In the genomic region with DNA sequence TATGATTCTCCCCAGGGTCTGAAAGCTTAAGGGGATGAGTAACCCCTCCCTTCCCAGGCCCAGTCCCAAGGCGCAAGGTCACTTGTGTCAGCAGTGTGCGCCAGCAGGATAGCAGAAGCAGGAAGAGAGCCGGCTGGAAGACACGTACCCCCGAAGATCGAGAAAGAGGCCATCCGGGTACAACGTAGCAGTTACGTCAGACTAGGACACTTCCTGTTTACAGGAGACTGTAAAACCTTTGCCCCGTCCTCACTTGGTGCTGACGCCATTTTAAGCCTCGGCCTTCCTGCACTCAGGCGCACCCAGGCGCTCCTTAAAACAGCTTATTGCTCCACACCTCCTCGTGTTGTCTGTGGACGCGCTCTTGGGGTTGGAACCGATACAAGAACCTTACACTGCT, we compare ENCODE assay signal across 34 cellular contexts. TPM values are rescaled to one million over a fixed set of nuclear protein-coding genes. Genes with fewer than 3 reads are reported as not detected.
"Had no signal": no experiment of that assay in that cellular context is flagged by ENCODE, and none has a peak within 500 bp of the region (broad histone marks: within the 10 kb centered on the region; RNA-seq: fewer than 3 reads in every experiment).

No MANE protein-coding gene starts in this region.

- H3K9me3 ChIP-seq: ascending aorta, MG63, Peyer's patch, SJSA1, SK-N-SH had no signal

- H3K4me1 Mint-ChIP-seq: activated T-helper 17 cell treated with anti-CD3 and anti-CD28 coated beads, Interleukin-2, amount 50 U/mL, for 72 hours had no signal

- ATAC-seq: activated CD8-positive, alpha-beta T cell treated with anti-CD3 and anti-CD28 coated beads for 36 hours; activated T-cell treated with anti-CD3 and anti-CD28 coated beads, Interleukin-2, amount 50 U/mL, for 72 hours; activated T-helper 17 cell treated with anti-CD3 and anti-CD28 coated beads, Interleukin-2, amount 50 U/mL, for 72 hours; PC-3 had no signal

- H3K27me3 ChIP-seq: ascending aorta, cardiac muscle cell, MG63, Peyer's patch, SJSA1 had no signal

- H3K9me3 Mint-ChIP-seq: activated naive CD4-positive, alpha-beta T cell treated with anti-CD3 and anti-CD28 coated beads, Interleukin-2, amount 50 U/mL, for 24 hours; central memory CD8-positive, alpha-beta T cell; T-helper 2 cell treated with Interferon-gamma antibody and Interleukin-4, amounts not matched to agents 5 μg/mL and 100 μg/mL, for 36 hours had no signal

- H3K27ac Mint-ChIP-seq: activated CD4-positive, alpha-beta T cell treated with anti-CD3 and anti-CD28 coated beads, Interleukin-2, amount 10 ng/mL, durations not matched to agents 24 days and 14 days; activated CD8-positive, alpha-beta T cell treated with anti-CD3 and anti-CD28 coated beads for 36 hours; activated naive CD4-positive, alpha-beta T cell treated with anti-CD3 and anti-CD28 coated beads, Interleukin-2, amount 50 U/mL, for 24 hours; activated naive CD8-positive, alpha-beta T cell treated with anti-CD3 and anti-CD28 coated beads, Interleukin-2, amount 10 ng/mL, durations not matched to agents 7 days and 5 days; activated T-cell treated with anti-CD3 and anti-CD28 coated beads, Interleukin-2, amount 50 U/mL, for 72 hours; activated T-helper 17 cell treated with anti-CD3 and anti-CD28 coated beads, Interleukin-2, amount 50 U/mL, for 72 hours; T-helper 1 cell treated with Interleukin-12 subunit alpha and Interleukin-12 subunit beta and Interleukin-4 antibody, amounts not matched to agents 30 μg/mL and 1 μg/mL, for 36 hours; T-helper 2 cell treated with Interferon-gamma antibody and Interleukin-4, amounts not matched to agents 5 μg/mL and 100 μg/mL, for 36 hours had no signal

- H3K4me3 Mint-ChIP-seq: activated CD4-positive, alpha-beta T cell treated with anti-CD3 and anti-CD28 coated beads, Interleukin-2, amount 10 ng/mL, durations not matched to agents 24 days and 14 days; activated CD8-positive, alpha-beta T cell treated with anti-CD3 and anti-CD28 coated beads for 36 hours; activated naive CD4-positive, alpha-beta T cell treated with anti-CD3 and anti-CD28 coated beads, Interleukin-2, amount 50 U/mL, for 24 hours; activated naive CD8-positive, alpha-beta T cell treated with anti-CD3 and anti-CD28 coated beads, Interleukin-2, amount 10 ng/mL, durations not matched to agents 7 days and 5 days; activated T-cell treated with anti-CD3 and anti-CD28 coated beads, Interleukin-2, amount 50 U/mL, for 72 hours; activated T-helper 17 cell treated with anti-CD3 and anti-CD28 coated beads, Interleukin-2, amount 50 U/mL, for 72 hours; central memory CD8-positive, alpha-beta T cell; T-helper 1 cell treated with Interleukin-12 subunit alpha and Interleukin-12 subunit beta and Interleukin-4 antibody, amounts not matched to agents 30 μg/mL and 1 μg/mL, for 36 hours; T-helper 2 cell treated with Interferon-gamma antibody and Interleukin-4, amounts not matched to agents 5 μg/mL and 100 μg/mL, for 36 hours had no signal

- H3K9ac ChIP-seq: SK-N-SH had no signal

- H3K4me3 ChIP-seq: ascending aorta, cardiac muscle cell, MG63, Peyer's patch, SJSA1 had no signal

- H3K4me2 ChIP-seq: SK-N-SH had no signal

- H3K4me1 ChIP-seq: ascending aorta, SJSA1 had no signal

- DNase-seq: activated CD4-positive, alpha-beta T cell treated with anti-CD3 and anti-CD28 coated beads, Interleukin-2, amount 10 ng/mL, durations not matched to agents 24 days and 14 days; activated CD4-positive, alpha-beta T cell treated with anti-CD3 and anti-CD28 coated beads, Interleukin-2, amount 50 U/mL, for 4 hours; activated CD8-positive, alpha-beta T cell treated with anti-CD3 and anti-CD28 coated beads for 36 hours; activated gamma-delta T cell; activated naive CD4-positive, alpha-beta T cell treated with Interleukin-2 at 50 U/mL for 16 hours; activated naive CD8-positive, alpha-beta T cell treated with anti-CD3 and anti-CD28 coated beads, Interleukin-2, amount 10 ng/mL, durations not matched to agents 7 days and 5 days; activated T-cell treated with anti-CD3 and anti-CD28 coated beads, Interleukin-2, amount 50 U/mL, for 1 hour; activated T-cell treated with anti-CD3 and anti-CD28 coated beads, Interleukin-2, amount 50 U/mL, for 72 hours; amygdala; Karpas-422; MG63; NCI-H1092; NCI-H1436 treated with DMSO at 0.1 percent for 48 hours; NCI-H1694 treated with DMSO at 0.1 percent for 48 hours; NCI-H2029; NCI-H345; NCI-H524 treated with DMSO at 0.1 percent for 48 hours; NK-92 treated with Interleukin-12 subunit alpha and Interleukin-12 subunit beta, amount 100 ng/mL, for 24 hours; PC-3; Peyer's patch; RPMI8226; SHP77 treated with DMSO at 0.1 percent for 48 hours; SK-N-SH had no signal

- H3K27ac ChIP-seq: ascending aorta, cardiac muscle cell, Peyer's patch, SJSA1 had no signal

- H3K9me2 ChIP-seq: SK-N-SH had no signal

- H3K36me3 ChIP-seq: ascending aorta, cardiac muscle cell, MG63, Peyer's patch, SJSA1 had no signal

- H3K27me3 Mint-ChIP-seq: activated CD4-positive, alpha-beta T cell treated with anti-CD3 and anti-CD28 coated beads, Interleukin-2, amount 10 ng/mL, durations not matched to agents 24 days and 14 days; activated CD8-positive, alpha-beta T cell treated with anti-CD3 and anti-CD28 coated beads for 36 hours; activated naive CD4-positive, alpha-beta T cell treated with anti-CD3 and anti-CD28 coated beads, Interleukin-2, amount 50 U/mL, for 24 hours; activated naive CD8-positive, alpha-beta T cell treated with anti-CD3 and anti-CD28 coated beads, Interleukin-2, amount 10 ng/mL, durations not matched to agents 7 days and 5 days; activated T-helper 17 cell treated with anti-CD3 and anti-CD28 coated beads, Interleukin-2, amount 50 U/mL, for 72 hours; central memory CD8-positive, alpha-beta T cell had no signal

- H3K36me3 Mint-ChIP-seq: activated naive CD4-positive, alpha-beta T cell treated with anti-CD3 and anti-CD28 coated beads, Interleukin-2, amount 50 U/mL, for 24 hours had no signal

RNA-seq across cellular contexts. Expression of gene CRYGB, which starts 6.5 kb away (rescaled TPM):
- total RNA-seq: activated CD4-positive, alpha-beta T cell treated with anti-CD3 and anti-CD28 coated beads, Interleukin-2, amount 10 ng/mL, durations not matched to agents 24 days and 14 days; activated CD8-positive, alpha-beta memory T cell treated with anti-CD3 and anti-CD28 coated beads for 36 hours; activated CD8-positive, alpha-beta T cell treated with anti-CD3 and anti-CD28 coated beads for 36 hours; activated naive CD8-positive, alpha-beta T cell treated with anti-CD3 and anti-CD28 coated beads, Interleukin-2, amount 10 ng/mL, durations not matched to agents 7 days and 5 days; activated T-cell treated with anti-CD3 and anti-CD28 coated beads, Interleukin-2, amount 50 U/mL, for 72 hours; activated T-helper 17 cell treated with anti-CD3 and anti-CD28 coated beads, Interleukin-2, amount 50 U/mL, for 72 hours; ascending aorta; cardiac muscle cell; NCI-H460; PC-3; Peyer's patch; SJSA1 had no signal
- polyA plus RNA-seq: adipose tissue, cardiac muscle cell, SK-N-SH had no signal

RNA-seq across cellular contexts. Expression of gene CRYGC, which starts 9.8 kb away (rescaled TPM):
- total RNA-seq: activated CD4-positive, alpha-beta T cell treated with anti-CD3 and anti-CD28 coated beads, Interleukin-2, amount 10 ng/mL, durations not matched to agents 24 days and 14 days; activated CD8-positive, alpha-beta memory T cell treated with anti-CD3 and anti-CD28 coated beads for 36 hours; activated CD8-positive, alpha-beta T cell treated with anti-CD3 and anti-CD28 coated beads for 36 hours; activated naive CD8-positive, alpha-beta T cell treated with anti-CD3 and anti-CD28 coated beads, Interleukin-2, amount 10 ng/mL, durations not matched to agents 7 days and 5 days; activated T-cell treated with anti-CD3 and anti-CD28 coated beads, Interleukin-2, amount 50 U/mL, for 72 hours; activated T-helper 17 cell treated with anti-CD3 and anti-CD28 coated beads, Interleukin-2, amount 50 U/mL, for 72 hours; ascending aorta; cardiac muscle cell; NCI-H460; PC-3; Peyer's patch; SJSA1 had no signal
- polyA plus RNA-seq: adipose tissue, cardiac muscle cell had no signal

RNA-seq across cellular contexts. Expression of gene CRYGD, which starts 15.1 kb away (rescaled TPM):
- total RNA-seq: activated CD4-positive, alpha-beta T cell treated with anti-CD3 and anti-CD28 coated beads, Interleukin-2, amount 10 ng/mL, durations not matched to agents 24 days and 14 days; activated CD8-positive, alpha-beta memory T cell treated with anti-CD3 and anti-CD28 coated beads for 36 hours; activated CD8-positive, alpha-beta T cell treated with anti-CD3 and anti-CD28 coated beads for 36 hours; activated naive CD8-positive, alpha-beta T cell treated with anti-CD3 and anti-CD28 coated beads, Interleukin-2, amount 10 ng/mL, durations not matched to agents 7 days and 5 days; activated T-cell treated with anti-CD3 and anti-CD28 coated beads, Interleukin-2, amount 50 U/mL, for 72 hours; activated T-helper 17 cell treated with anti-CD3 and anti-CD28 coated beads, Interleukin-2, amount 50 U/mL, for 72 hours; ascending aorta; cardiac muscle cell; NCI-H460; PC-3; Peyer's patch; SJSA1 had no signal
- polyA plus RNA-seq: adipose tissue, cardiac muscle cell, SK-N-SH had no signal

RNA-seq across cellular contexts. Expression of gene CRYGA, which starts 23.9 kb away (rescaled TPM):
- total RNA-seq: activated CD4-positive, alpha-beta T cell treated with anti-CD3 and anti-CD28 coated beads, Interleukin-2, amount 10 ng/mL, durations not matched to agents 24 days and 14 days; activated CD8-positive, alpha-beta memory T cell treated with anti-CD3 and anti-CD28 coated beads for 36 hours; activated CD8-positive, alpha-beta T cell treated with anti-CD3 and anti-CD28 coated beads for 36 hours; activated naive CD8-positive, alpha-beta T cell treated with anti-CD3 and anti-CD28 coated beads, Interleukin-2, amount 10 ng/mL, durations not matched to agents 7 days and 5 days; activated T-cell treated with anti-CD3 and anti-CD28 coated beads, Interleukin-2, amount 50 U/mL, for 72 hours; activated T-helper 17 cell treated with anti-CD3 and anti-CD28 coated beads, Interleukin-2, amount 50 U/mL, for 72 hours; ascending aorta; cardiac muscle cell; NCI-H460; PC-3; Peyer's patch; SJSA1 had no signal
- polyA plus RNA-seq: adipose tissue, cardiac muscle cell, SK-N-SH had no signal

RNA-seq across cellular contexts. Expression of gene C2orf80, which starts 50.4 kb away (rescaled TPM):
- total RNA-seq: activated CD4-positive, alpha-beta T cell treated with anti-CD3 and anti-CD28 coated beads, Interleukin-2, amount 10 ng/mL, durations not matched to agents 24 days and 14 days; activated CD8-positive, alpha-beta memory T cell treated with anti-CD3 and anti-CD28 coated beads for 36 hours; activated CD8-positive, alpha-beta T cell treated with anti-CD3 and anti-CD28 coated beads for 36 hours; activated naive CD8-positive, alpha-beta T cell treated with anti-CD3 and anti-CD28 coated beads, Interleukin-2, amount 10 ng/mL, durations not matched to agents 7 days and 5 days; activated T-cell treated with anti-CD3 and anti-CD28 coated beads, Interleukin-2, amount 50 U/mL, for 72 hours; activated T-helper 17 cell treated with anti-CD3 and anti-CD28 coated beads, Interleukin-2, amount 50 U/mL, for 72 hours; ascending aorta; cardiac muscle cell; NCI-H460; PC-3; Peyer's patch; SJSA1 had no signal
- polyA plus RNA-seq: adipose tissue, cardiac muscle cell, SK-N-SH had no signal
